8 cellular contexts compared by ENCODE assay signal in genomic region chr10:68231106-68231901, GRCh38. TPM values are rescaled to one million over a fixed set of nuclear protein-coding genes. Genes with fewer than 3 reads are reported as not detected.
DNase-seq lines count a peak whose midpoint lies in the region; ATAC-seq and TF ChIP-seq lines count a peak whose summit lies in the region.

No MANE protein-coding gene starts in this region.

- no peak for DNase-seq in activated CD4-positive, CD25-positive, alpha-beta regulatory T cell (lab: John Stamatoyannopoulos, UW)
- DNase-seq in NCI-H1092 treated with DMSO at 0.1 percent for 48 hours (lab: John Stamatoyannopoulos, UW) (peak; percentile 70), lower leg skin (ENCODE audit: low spot score in 2 of 2) (peak in 1 of 2 donors; percentile 88)
- peak; percentile 14 for DNase-seq in stimulated activated CD4-positive, alpha-beta T cell treated with anti-CD3 and anti-CD28 coated beads, Interleukin-4, amount 100 ng/mL, for 24 hours

- intact Hi-C loops in lower leg skin (cut with DNase I; ENCODE audit: low total_unique reads) = no loop called here

- H3K9me3 ChIP-seq in duodenal mucosa (ENCODE audit: control insufficient read depth in 1 of 2, low read length in 2 of 2) = no peaks in the 10 kb centered on the region

- peak overlapping the region; percentile 56 to 66 for H3K9ac ChIP-seq in duodenal mucosa (ENCODE audit: low read depth in 1 of 2, low read length in 2 of 2)

- 1% methylated on average over 47 to 64 of the region's 83 CpGs for WGBS in lower leg skin, 2 donors

- ATAC-seq in activated CD4-positive, CD25-positive, alpha-beta regulatory T cell treated with anti-CD3 and anti-CD28 coated beads, Interleukin-2, amount 50 U/mL, for 24 hours = peak; percentile 64 to 69
- ATAC-seq in HG02759 (IDR thresholded peaks at IDR 0.05; ENCODE audit: unreplicated experiment) = peak; percentile 97

- H3K27me3 ChIP-seq in duodenal mucosa (ENCODE audit: control insufficient read depth in 1 of 2, insufficient read depth in 2 of 2, low read length in 2 of 2) = peaks cover 4 to 8% of the 10 kb centered on the region in 2 donors

- H3K4me3 ChIP-seq in WI38 (ENCODE audit: low read depth, low read length) (peak overlapping the region; percentile 66), duodenal mucosa (ENCODE audit: low read depth in 1 of 2, low read length in 2 of 2) (peak overlapping the region; percentile 77 to 78), lower leg skin (ENCODE audit: low read depth, poor library complexity, severe bottlenecking) (peak overlapping the region; percentile 26)

- H3K36me3 ChIP-seq in duodenal mucosa (ENCODE audit: control insufficient read depth in 1 of 2, insufficient read depth in 2 of 2, low read length in 2 of 2) = no peaks in the 10 kb centered on the region

- peaks cover 5 to 6% of the 10 kb centered on the region in 2 donors for H3K4me1 ChIP-seq in duodenal mucosa (ENCODE audit: control insufficient read depth in 1 of 2, insufficient read depth in 2 of 2, low read length in 2 of 2)

- H3K27ac ChIP-seq in duodenal mucosa (ENCODE audit: low read depth, low read length) = peak overlapping the region; percentile 20

- TF ChIP-seq CTCF in WI38 (IDR thresholded peaks at IDR 0.05; ENCODE audit: low read depth, low read length) = no peak
- no peak for TF ChIP-seq CTCF in lower leg skin (IDR thresholded peaks at IDR 0.05)

- TF ChIP-seq POLR2A in lower leg skin (IDR thresholded peaks at IDR 0.05) = no peak

RNA-seq across cellular contexts. Expression of gene ATOH7, which starts 0.6 kb away (rescaled TPM):
- under 1 TPM in 3 of 4 donors, not detected in 1; 0.38 to 0.99 (median 0.49) TPM for total RNA-seq in lower leg skin

Comparison
In these comparisons a context has a peak if more than half of its experiments do, and no peak if none do; other contexts are left out.
1. DNase-seq: peak in NCI-H1092 treated with DMSO at 0.1 percent for 48 hours (single experiment) and stimulated activated CD4-positive, alpha-beta T cell treated with anti-CD3 and anti-CD28 coated beads, Interleukin-4, amount 100 ng/mL, for 24 hours (single experiment); none in activated CD4-positive, CD25-positive, alpha-beta regulatory T cell (0 of 4).
2. H3K4me3 ChIP-seq: peak in every context shown above with its lines; median percentile 78 in duodenal mucosa; 66 in WI38; 26 in lower leg skin.